Comparison of ENCODE assay signal across 14 cellular contexts in genomic region chr11:74380746-74381439, GRCh38. TPM values are rescaled to one million over a fixed set of nuclear protein-coding genes. Genes with fewer than 3 reads are reported as not detected.
DNase-seq lines count a peak whose midpoint lies in the region; ATAC-seq, FAIRE-seq and TF ChIP-seq lines count a peak whose summit lies in the region.
"Had no signal": no experiment of that assay in that cellular context is flagged by ENCODE, and none has a peak within 500 bp of the region (broad histone marks: within the 10 kb centered on the region; RNA-seq: fewer than 3 reads in every experiment).

No MANE protein-coding gene starts in this region.

- 97 to 100% methylated on average over 1 of the region's 1 CpG for WGBS in lower leg skin, 2 donors

- in situ Hi-C loops in astrocyte of the spinal cord (cut with HindIII; ENCODE audit: low sequenced_read_pairs), result no loop called here

- H3K4me3 ChIP-seq in astrocyte of the spinal cord (ENCODE audit: low read depth, low read length) (no peak overlapping the region), lower leg skin (ENCODE audit: low read depth, poor library complexity, severe bottlenecking) (no peak overlapping the region)
- H3K4me3 ChIP-seq: testis had no signal

- ATAC-seq in HG02870 (IDR thresholded peaks at IDR 0.05; ENCODE audit: unreplicated experiment), result no peak
- ATAC-seq: activated CD8-positive, alpha-beta memory T cell treated with anti-CD3 and anti-CD28 coated beads, Interleukin-2, amount 10 ng/mL, durations not matched to agents 7 days and 5 days; HepG2 had no signal

- TF ChIP-seq CTCF in astrocyte of the spinal cord (IDR thresholded peaks at IDR 0.05; ENCODE audit: low read depth, low read length) (no peak), lower leg skin (IDR thresholded peaks at IDR 0.05) (no peak)

- intact Hi-C loops in lower leg skin (cut with DNase I; ENCODE audit: low total_unique reads), result no loop called here

- TF ChIP-seq POLR2A in H54 (IDR thresholded peaks at IDR 0.05; ENCODE audit: low read depth, low read length) (no peak), lower leg skin (IDR thresholded peaks at IDR 0.05) (no peak)

- FAIRE-seq in H54 (lab: Jason Lieb, UNC), result peak; percentile 61
- FAIRE-seq: endothelial cell of umbilical vein, H1, HepG2 had no signal

- DNase-seq in A172 (ENCODE audit: low spot score) (peak; percentile 23), H54 (ENCODE audit: insufficient read length, low spot score) (no peak), NCI-H345 treated with DMSO at 0.1 percent for 48 hours (lab: John Stamatoyannopoulos, UW; ENCODE audit: unreplicated experiment) (peak; percentile 85), astrocyte of the spinal cord (ENCODE audit: low read depth, low spot score) (peak; percentile 25), hepatic stellate cell (ENCODE audit: low spot score) (no peak), NOMO-1 treated with dmso at 0.1 percent for 144 hours (lab: John Stamatoyannopoulos, UW; ENCODE audit: unreplicated experiment) (no peak), lower leg skin (ENCODE audit: low spot score in 2 of 2) (no peak)
- DNase-seq: activated CD8-positive, alpha-beta memory T cell treated with anti-CD3 and anti-CD28 coated beads, Interleukin-2, amount 10 ng/mL, durations not matched to agents 7 days and 5 days; T-helper 2 cell; testis had no signal

RNA-seq across cellular contexts. Expression of gene PGM2L1, which starts 17.3 kb away (rescaled TPM):
- 10.4 and 13.7 TPM in 2 replicates for total RNA-seq in A172 (2014; rRNA removed; shearing (Covaris generic))
- total RNA-seq in lower leg skin, result 1 to 10 TPM; 1.0 to 1.8 (median 1.2) TPM

Comparison
In these comparisons a context has a peak if more than half of its experiments do, and no peak if none do; other contexts are left out.
1. DNase-seq: peak in A172 (single experiment), NCI-H345 treated with DMSO at 0.1 percent for 48 hours (single experiment) and astrocyte of the spinal cord (single experiment); none in H54 (single experiment), hepatic stellate cell (single experiment), NOMO-1 treated with dmso at 0.1 percent for 144 hours (single experiment) and lower leg skin (0 of 2).